In the genomic region with DNA sequence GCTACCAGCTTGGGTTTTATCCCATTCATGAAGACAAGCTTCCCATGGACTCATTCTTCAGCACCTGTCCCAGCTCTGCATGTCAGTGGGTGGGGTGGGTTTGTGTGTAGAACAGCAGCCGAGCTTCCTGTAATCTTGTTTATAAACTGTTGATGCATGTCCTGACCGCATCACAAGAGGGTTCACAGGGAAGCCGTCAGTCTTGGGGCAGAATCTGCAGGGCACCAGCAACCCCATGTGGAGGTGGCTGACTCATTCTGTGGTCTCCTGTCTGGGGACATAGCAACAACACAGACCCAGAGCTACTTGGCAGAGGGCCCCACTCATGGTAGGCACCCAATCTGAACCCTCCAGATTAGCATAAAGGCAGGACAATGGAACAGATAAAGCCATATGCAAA, we compare ENCODE assay signal across 8 cellular contexts. TPM values are rescaled to one million over a fixed set of nuclear protein-coding genes. Genes with fewer than 3 reads are reported as not detected.
DNase-seq lines count a peak whose midpoint lies in the region; ATAC-seq, FAIRE-seq and TF ChIP-seq lines count a peak whose summit lies in the region.

No MANE protein-coding gene starts in this region.

- H3K36me3 ChIP-seq in right atrium auricular region: no peaks in the 10 kb centered on the region

- FAIRE-seq in RCC 7860 (lab: Jason Lieb, UNC): peak; percentile 86

- no peak overlapping the region for H3K4me3 ChIP-seq in right atrium auricular region

- TF ChIP-seq CTCF in right atrium auricular region (IDR thresholded peaks at IDR 0.05): no peak

- no peaks in the 10 kb centered on the region for H3K27me3 ChIP-seq in right atrium auricular region

- peak; percentile 89 for ATAC-seq in GM18907 (IDR thresholded peaks at IDR 0.05; ENCODE audit: unreplicated experiment)
- peak; percentile 94 for ATAC-seq in HG03175 (IDR thresholded peaks at IDR 0.05; ENCODE audit: unreplicated experiment)

- peaks cover 0 to 67% of the 10 kb centered on the region in 2 donors for H3K4me1 ChIP-seq in right atrium auricular region

- H3K9me3 ChIP-seq in right atrium auricular region: no peaks in the 10 kb centered on the region

- DNase-seq in AG08395 (ENCODE audit: low spot score) (peak; percentile 84), RCC 7860 (ENCODE audit: low spot score) (peak; percentile 94), right atrium auricular region (ENCODE audit: low spot score) (peak; percentile 65), middle frontal gyrus (ENCODE audit: extremely low spot score, low spot score) (no peak)
- peak; percentile 69 for DNase-seq in activated T-helper 9 cell treated with anti-CD3 and anti-CD28 coated beads, Interleukin-2, amount 50 U/mL, for 16 hours (ENCODE audit: low read depth)
- peak; percentile 73 for DNase-seq in stimulated activated CD8-positive, alpha-beta memory T cell treated with anti-CD3 and anti-CD28 coated beads, Interleukin-12 subunit alpha, Interleukin-12 subunit beta, amount 100 ng/mL, for 1 hour (ENCODE audit: low read depth)

- H3K27ac ChIP-seq in right atrium auricular region: peak overlapping the region; percentile 70 to 80

RNA-seq across cellular contexts. Expression of a gene that starts 35.6 kb away (rescaled TPM):
- 10 to 100 TPM; 28.8 to 57.6 TPM for total RNA-seq in right atrium auricular region
